In the genomic region with DNA sequence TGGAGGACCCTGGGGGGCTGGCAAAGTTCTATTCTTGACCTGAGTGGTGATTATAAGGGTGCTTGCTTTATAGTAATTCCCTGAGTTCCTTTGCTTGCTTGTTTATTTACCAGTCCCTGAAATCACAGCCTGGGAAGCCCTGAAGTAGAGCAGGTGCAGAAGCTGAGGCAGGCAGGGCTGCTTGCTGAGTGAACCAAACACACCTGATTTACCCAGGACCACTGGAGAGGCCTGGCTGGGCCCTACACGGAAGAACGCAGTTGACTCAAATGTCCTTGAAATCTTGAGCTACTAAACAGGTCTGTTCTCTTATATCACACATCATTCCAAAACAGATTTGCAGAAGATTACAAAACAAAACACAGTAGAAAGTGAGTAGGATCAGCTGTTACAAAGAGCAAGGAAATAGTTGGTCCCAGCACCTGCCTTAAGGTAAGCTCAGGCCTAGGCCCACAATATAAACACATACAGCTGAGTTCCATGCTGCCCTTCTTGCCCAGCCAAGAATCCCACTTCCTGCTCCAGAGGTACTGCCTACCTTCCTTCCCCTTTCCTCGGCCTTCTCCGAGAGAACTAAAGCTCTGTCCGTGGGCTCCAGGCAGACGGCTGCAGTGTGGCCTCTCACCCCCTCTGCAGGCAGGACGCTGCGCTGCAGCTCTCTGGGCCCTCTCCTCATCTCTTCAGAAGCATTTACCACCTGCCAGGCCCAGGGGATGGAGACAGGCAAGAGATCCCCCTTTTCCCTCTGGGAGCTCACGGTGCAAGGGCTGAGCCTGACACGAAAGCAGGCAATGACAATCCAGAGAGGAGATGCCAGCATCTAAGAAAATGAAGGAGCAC, we compare ENCODE assay signal across 8 cellular contexts. TPM values are rescaled to one million over a fixed set of nuclear protein-coding genes. Genes with fewer than 3 reads are reported as not detected.
DNase-seq lines count a peak whose midpoint lies in the region; ATAC-seq, FAIRE-seq and TF ChIP-seq lines count a peak whose summit lies in the region.

No MANE protein-coding gene starts in this region.

- peak; percentile 77 for FAIRE-seq in bronchial epithelial cell (lab: Jason Lieb, UNC)
- no peak for FAIRE-seq in kidney (lab: Jason Lieb, UNC)

- H3K4me3 ChIP-seq in bronchial epithelial cell (ENCODE audit: low read depth, low read length) (no peak overlapping the region), kidney (ENCODE audit: low read length in 2 of 2) (no peak overlapping the region)

- no peak overlapping the region for H3K4me3 Mint-ChIP-seq in WTC11

- ATAC-seq in HG03039 (IDR thresholded peaks at IDR 0.05; ENCODE audit: unreplicated experiment) (peak; percentile 80), WTC11 (peak; percentile 99)

- no peaks in the 10 kb centered on the region for H3K9me3 ChIP-seq in kidney (ENCODE audit: control insufficient read depth in 1 of 2, low read length in 2 of 2)

- CTCF ChIA-PET in WTC11 (lab: Charles Lee): interaction anchor here (0.5 to 2.4 kb wide), 69 partner anchors 9 to 1229 kb away, joined by 3 to 88 read pairs (median 5); partner anchors contain the start of genes ASCL3, C11orf16, NRIP3 and SCUBE2

- peaks cover 14% of the 10 kb centered on the region for H3K4me1 Mint-ChIP-seq in WTC11

- peak overlapping the region; percentile 29 to 58 for H3K27ac ChIP-seq in kidney (ENCODE audit: low read depth in 2 of 2, low read length in 2 of 2)

- H3K9me3 Mint-ChIP-seq in WTC11: no peaks in the 10 kb centered on the region

- no peaks in the 10 kb centered on the region for H3K27me3 ChIP-seq in bronchial epithelial cell (ENCODE audit: control insufficient read depth, insufficient read depth, low read length)

- DNase-seq in NCI-H1436 (lab: John Stamatoyannopoulos, UW) (peak; percentile 70), NCI-H1436 treated with DMSO at 0.1 percent for 48 hours (lab: John Stamatoyannopoulos, UW) (no peak), NCI-H2171 treated with DMSO at 0.1 percent for 48 hours (lab: John Stamatoyannopoulos, UW) (peak; percentile 88), WTC11 (ENCODE audit: low spot score) (peak; percentile 94), bronchial epithelial cell (ENCODE audit: low read depth) (peak; percentile 63), kidney (peak; percentile 93)
- DNase-seq in stimulated activated CD4-positive, alpha-beta T cell treated with anti-CD3 and anti-CD28 coated beads, Interleukin-2, amount 100 ng/mL, for 24 hours: peak; percentile 75 to 81

- intact Hi-C loops in kidney (cut with DNase I): loop anchor here (10.0 kb wide), 1 partner anchor 123 kb away; no protein-coding TSS in a partner anchor

- TF ChIP-seq CTCF in WTC11 (IDR thresholded peaks at IDR 0.05) (peak; percentile 84), bronchial epithelial cell (IDR thresholded peaks at IDR 0.05; ENCODE audit: insufficient read depth, low read length, severe bottlenecking) (peak; percentile 99), kidney (IDR thresholded peaks at IDR 0.05; ENCODE audit: borderline replicate concordance, extremely low read depth, insufficient read depth) (peak; percentile 82)

- H3K36me3 ChIP-seq in bronchial epithelial cell (ENCODE audit: control insufficient read depth, insufficient read depth, low read length) (peaks cover 2% of the 10 kb centered on the region), kidney (ENCODE audit: control insufficient read depth in 1 of 2, insufficient read depth in 2 of 2, low read length in 2 of 2) (peaks cover 6 to 9% of the 10 kb centered on the region in 2 donors)

- no peaks in the 10 kb centered on the region for H3K27me3 Mint-ChIP-seq in WTC11 (ENCODE audit: low read depth)

- POLR2A ChIA-PET in WTC11 (lab: Charles Lee): interaction anchor here (0.8 to 1.4 kb wide), 3 partner anchors 45 to 323 kb away, joined by 3 to 6 read pairs (median 3); partner anchors contain the start of gene ZNF143

- H3K4me1 ChIP-seq in kidney (ENCODE audit: control insufficient read depth in 1 of 2, insufficient read depth in 1 of 2, low read depth in 1 of 2, low read length in 2 of 2): peaks cover 22 to 31% of the 10 kb centered on the region in 2 donors

- peak overlapping the region; percentile 73 for H3K27ac Mint-ChIP-seq in WTC11

- peaks cover 27% of the 10 kb centered on the region for H3K36me3 Mint-ChIP-seq in WTC11

- H3K9ac ChIP-seq in kidney (ENCODE audit: low read length in 2 of 2): peak overlapping the region; percentile 12 to 17

TF ChIP-seq in WTC11, 78 proteins besides CTCF, POLR2A, EP300 and RAD21:
- TF ChIP-seq FOXP1 (CRISPR knock-in tag; IDR thresholded peaks at IDR 0.05; ENCODE audit: borderline replicate concordance) (no peak), HMGXB4 (CRISPR knock-in tag; IDR thresholded peaks at IDR 0.05) (0 out of 2 replicates have a peak, but pooled peaks have one; percentile 30), TCF7 (CRISPR knock-in tag; IDR thresholded peaks at IDR 0.05; ENCODE audit: low read depth) (0 out of 2 replicates have a peak, but pooled peaks have one; percentile 35), ATF6 (CRISPR knock-in tag; IDR thresholded peaks at IDR 0.05) (no peak), ETV6 (CRISPR knock-in tag; IDR thresholded peaks at IDR 0.05) (peak; percentile 60; the same call in 1 of the 2 replicates)
- TF ChIP-seq, protein P1, sequence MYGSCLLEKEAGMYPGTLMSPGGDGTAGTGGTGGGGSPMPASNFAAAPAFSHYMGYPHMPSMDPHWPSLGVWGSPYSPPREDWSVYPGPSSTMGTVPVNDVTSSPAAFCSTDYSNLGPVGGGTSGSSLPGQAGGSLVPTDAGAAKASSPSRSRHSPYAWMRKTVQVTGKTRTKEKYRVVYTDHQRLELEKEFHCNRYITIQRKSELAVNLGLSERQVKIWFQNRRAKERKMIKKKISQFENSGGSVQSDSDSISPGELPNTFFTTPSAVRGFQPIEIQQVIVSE (CRISPR knock-in tag; IDR thresholded peaks at IDR 0.05; ENCODE audit: borderline replicate concordance): no peak

RNA-seq across cellular contexts. Expression of gene SCUBE2, which starts 46.1 kb away (rescaled TPM):
- 0.64 to 1.9 TPM (median 1.2 TPM) in 3 replicates for total RNA-seq in WTC11 (2021)
- total RNA-seq in bronchial epithelial cell: not detected in 2 replicates
- 3.5 TPM for total RNA-seq in kidney
- 0.65 TPM for polyA plus RNA-seq in kidney (ENCODE audit: insufficient read depth, low read depth, low replicate concordance)
